10 cellular contexts compared by ENCODE assay signal in genomic region chr4:129062580-129062979, GRCh38.
"Had no signal": no experiment of that assay in that cellular context is flagged by ENCODE, and none has a peak within 500 bp of the region (broad histone marks: within the 10 kb centered on the region; RNA-seq: fewer than 3 reads in every experiment).

No MANE protein-coding gene starts in this region.

- H2AFZ ChIP-seq: GM23248, GM23338 had no signal

- DNase-seq: GM23248, GOT3, H7, H9, HCEC 1CT, HFFc6 had no signal

- H3K27ac Mint-ChIP-seq: GM23338, H9, HFFc6 had no signal

- FAIRE-seq: H1 had no signal

- ATAC-seq: GM23338, HCT116 had no signal

- H3K9ac ChIP-seq: GM23248 had no signal

- H3K27ac ChIP-seq: GM23248 had no signal

- H3K4me1 Mint-ChIP-seq: GM23338, H9 had no signal

- H3K4me3 ChIP-seq: GM23248, GM23338, HAP-1 had no signal

- H3K4me3 Mint-ChIP-seq: GM23338, H9, HFFc6 had no signal

- H3K4me2 ChIP-seq: GM23338 had no signal

- H3K36me3 ChIP-seq: HAP-1 had no signal

- H3K4me1 ChIP-seq: HAP-1 had no signal
